8 cellular contexts compared by ENCODE assay signal in genomic region chr9:33289936-33290246, GRCh38. TPM values are rescaled to one million over a fixed set of nuclear protein-coding genes. Genes with fewer than 3 reads are reported as not detected.
A peak's percentile ranks its signal among the peaks of the same experiment; 100 is the strongest.
DNase-seq lines count a peak whose midpoint lies in the region; ATAC-seq and TF ChIP-seq lines count a peak whose summit lies in the region.

No MANE protein-coding gene starts in this region.

- POLR2A ChIA-PET in CD4-positive, alpha-beta memory T cell (lab: Charles Lee; ENCODE audit: partially characterized antibody): interaction anchor here (0.6 to 2.1 kb wide), 42 partner anchors 8 to 889 kb away, joined by 3 to 58 read pairs (median 5); partner anchors contain the start of genes APTX, AQP3, B4GALT1 and BAG1

- H3K4me3 ChIP-seq in CD4-positive, alpha-beta memory T cell (ENCODE audit: low read length in 2 of 2): peak overlapping the region in 1 of 2 donors; percentile 79
- peak overlapping the region; percentile 64 for H3K4me3 ChIP-seq in mucosa of descending colon

- H3K27me3 Mint-ChIP-seq in CD4-positive, alpha-beta memory T cell: no peaks in the 10 kb centered on the region

- peaks cover 0 to 7% (median 0%) of the 10 kb centered on the region in 8 donors for H3K9me3 Mint-ChIP-seq in CD4-positive, alpha-beta memory T cell

- H3K36me3 Mint-ChIP-seq in CD4-positive, alpha-beta memory T cell: peaks cover 19 to 53% of the 10 kb centered on the region in 2 donors

- H3K36me3 ChIP-seq in CD4-positive, alpha-beta memory T cell (ENCODE audit: insufficient read depth, low read length): peaks cover 10% of the 10 kb centered on the region
- H3K36me3 ChIP-seq in mucosa of descending colon (ENCODE audit: low read depth): no peaks in the 10 kb centered on the region

- peak overlapping the region; percentile 98 for H3K27ac ChIP-seq in CD4-positive, alpha-beta memory T cell (ENCODE audit: low read depth, low read length)
- H3K27ac ChIP-seq in caudate nucleus (ENCODE audit: low read depth, low read length): peak overlapping the region; percentile 100

- H3K9me3 ChIP-seq in CD4-positive, alpha-beta memory T cell (ENCODE audit: control insufficient read depth in 1 of 2, low read length in 2 of 2): no peaks in the 10 kb centered on the region
- no peaks in the 10 kb centered on the region for H3K9me3 ChIP-seq in mucosa of descending colon

- H3K27me3 ChIP-seq in CD4-positive, alpha-beta memory T cell (ENCODE audit: insufficient read depth, low read length): no peaks in the 10 kb centered on the region

- no peak for DNase-seq in CD4-positive, alpha-beta memory T cell
- DNase-seq in caudate nucleus (lab: John Stamatoyannopoulos, UW) (peak in 2 of 61 donors; percentile 47 to 77), mucosa of descending colon (no peak), NCI-H510A treated with DMSO at 0.1 percent for 48 hours (lab: John Stamatoyannopoulos, UW) (no peak), NCI-H446 (lab: John Stamatoyannopoulos, UW) (no peak), NCI-H524 treated with DMSO at 0.1 percent for 48 hours (lab: John Stamatoyannopoulos, UW) (no peak), dermis blood vessel endothelial cell (no peak)

- TF ChIP-seq CTCF in mucosa of descending colon (IDR thresholded peaks at IDR 0.05): no peak

- H3K4me1 Mint-ChIP-seq in CD4-positive, alpha-beta memory T cell: peaks cover 31 to 59% (median 48%) of the 10 kb centered on the region in 4 donors

- peak overlapping the region; percentile 84 to 98 (median 96) for H3K4me3 Mint-ChIP-seq in CD4-positive, alpha-beta memory T cell

- ATAC-seq in HG03135 (IDR thresholded peaks at IDR 0.05; ENCODE audit: unreplicated experiment) (peak; percentile 29), mucosa of descending colon (peak; percentile 30)

- H3K27ac Mint-ChIP-seq in CD4-positive, alpha-beta memory T cell: peak overlapping the region; percentile 96 to 100 (median 100)

- intact Hi-C loops in CD4-positive, alpha-beta memory T cell (cut with micrococcal nuclease): loop anchor here (1.0 to 5.0 kb wide), 9 partner anchors 26 to 757 kb away; partner anchors contain the start of genes APTX, AQP3, BAG1 and DNAJA1
- intact Hi-C loops in mucosa of descending colon (cut with DNase I, micrococcal nuclease): no loop called here

- H3K4me1 ChIP-seq in CD4-positive, alpha-beta memory T cell (ENCODE audit: insufficient read depth, low read length): peaks cover 56% of the 10 kb centered on the region
- H3K4me1 ChIP-seq in mucosa of descending colon (ENCODE audit: low read depth): peaks cover 24% of the 10 kb centered on the region

- CTCF ChIA-PET in CD4-positive, alpha-beta memory T cell (lab: Charles Lee; ENCODE audit: partially characterized antibody): interaction anchor here (0.6 to 1.7 kb wide), 7 partner anchors 27 to 200 kb away, joined by 3 to 6 read pairs (median 4); partner anchors contain the start of gene NOL6

RNA-seq across cellular contexts. Expression of gene NFX1, which starts 0.4 kb away (rescaled TPM):
- 10 to 100 TPM; 63.7 to 64.7 TPM for total RNA-seq in CD4-positive, alpha-beta memory T cell
- 10 to 100 TPM; 21.2 to 45.0 TPM for polyA plus RNA-seq in CD4-positive, alpha-beta memory T cell
- total RNA-seq in mucosa of descending colon: 10 to 100 TPM; 35.9 to 44.4 (median 39.5) TPM
- total RNA-seq in dermis blood vessel endothelial cell: 14.5 and 17.7 TPM in 2 replicates

RNA-seq across cellular contexts. Expression of gene CHMP5, which starts 25.0 kb away (rescaled TPM):
- total RNA-seq in CD4-positive, alpha-beta memory T cell: 10 to 100 TPM; 32.3 to 35.0 TPM
- 10 to 100 TPM; 44.3 to 59.9 TPM for polyA plus RNA-seq in CD4-positive, alpha-beta memory T cell
- total RNA-seq in mucosa of descending colon: 10 to 100 TPM; 72.2 to 98.1 (median 84.3) TPM
- total RNA-seq in dermis blood vessel endothelial cell: 106 and 116 TPM in 2 replicates

RNA-seq across cellular contexts. Expression of gene BAG1, which starts 25.4 kb away (rescaled TPM):
- total RNA-seq in CD4-positive, alpha-beta memory T cell: 10 to 100 TPM; 53.5 to 56.3 TPM
- 10 to 100 TPM; 70.9 to 84.9 TPM for polyA plus RNA-seq in CD4-positive, alpha-beta memory T cell
- total RNA-seq in mucosa of descending colon: 100 to 1,000 TPM; 120 to 155 (median 153) TPM
- total RNA-seq in dermis blood vessel endothelial cell: 39.7 and 48.3 TPM in 2 replicates

RNA-seq across cellular contexts. Expression of gene SPINK4, which starts 49.9 kb away (rescaled TPM):
- not detected for total RNA-seq in CD4-positive, alpha-beta memory T cell
- not detected for polyA plus RNA-seq in CD4-positive, alpha-beta memory T cell
- 10 to 100 TPM; 13.2 to 85.2 (median 33.3) TPM for total RNA-seq in mucosa of descending colon
- total RNA-seq in dermis blood vessel endothelial cell: not detected in 2 replicates
